Comparison of ENCODE assay signal across 22 cellular contexts in genomic region chr3:163735394-163735793, GRCh38.
DNase-seq lines count a peak whose midpoint lies in the region; ATAC-seq and TF ChIP-seq lines count a peak whose summit lies in the region.
"Had no signal": no experiment of that assay in that cellular context is flagged by ENCODE, and none has a peak within 500 bp of the region (broad histone marks: within the 10 kb centered on the region; RNA-seq: fewer than 3 reads in every experiment).

No MANE protein-coding gene starts in this region.

- H3K36me3 ChIP-seq in HCT116 (ENCODE audit: control insufficient read depth in 1 of 2, insufficient read depth in 2 of 2, low read length in 2 of 2) (no peaks in the 10 kb centered on the region), SK-N-MC (ENCODE audit: insufficient read depth, low read length) (no peaks in the 10 kb centered on the region; the same call in 1 of the 2 replicates)
- H3K36me3 ChIP-seq: BE2C, BLaER1 had no signal

- H3K79me2 ChIP-seq in HCT116 (ENCODE audit: insufficient read depth, low read length), result no peaks in the 10 kb centered on the region

- no peaks in the 10 kb centered on the region for H3K27me3 ChIP-seq in HCT116 (ENCODE audit: insufficient read depth, low read length)
- H3K27me3 ChIP-seq: BE2C, BLaER1 had no signal

- H3K4me3 ChIP-seq in HCT116 (replicated peaks in 1 of 2; ENCODE audit: low read depth in 1 of 2, low read length in 2 of 2) (no peak overlapping the region), SK-N-MC (no peak overlapping the region)
- H3K4me3 ChIP-seq: BLaER1 had no signal

- DNase-seq in HCT116 (ENCODE audit: low read depth, low spot score) (no peak), SK-N-MC (ENCODE audit: low read depth, low spot score) (no peak), amniotic epithelial cell (ENCODE audit: low read depth) (peak; percentile 0), GM03348 (ENCODE audit: low spot score) (no peak), ureter (ENCODE audit: low spot score) (no peak), NCI-H82 (lab: John Stamatoyannopoulos, UW) (no peak)
- DNase-seq: 8988T; ACHN; BE2C; C1 segment of cervical spinal cord; CD4-positive, alpha-beta memory T cell; CD4-positive, CD25-positive, alpha-beta regulatory T cell; CD8-positive, alpha-beta memory T cell; COR-L47; DMS 273 treated with DMSO at 0.1 percent for 48 hours; DMS153; DMS53; DMS79; DND-41; EL; GDM1 had no signal

- CTCF ChIA-PET in HCT116 (lab: Charles Lee), result no interaction called here

- H3K9ac ChIP-seq in HCT116 (ENCODE audit: low read length) (no peak overlapping the region), SK-N-MC (ENCODE audit: insufficient read length) (no peak overlapping the region)
- H3K9ac ChIP-seq: BLaER1 had no signal

- peak overlapping the region; percentile 70 for H2AFZ ChIP-seq in HCT116 (ENCODE audit: low read depth, low read length, poor library complexity, severe bottlenecking)

- H3K4me2 ChIP-seq in HCT116 (ENCODE audit: low read length), result no peak overlapping the region
- H3K4me2 ChIP-seq: BLaER1 had no signal

- H4K20me1 ChIP-seq in HCT116 (ENCODE audit: insufficient read depth), result no peaks in the 10 kb centered on the region
- H4K20me1 ChIP-seq: BLaER1 had no signal

- RAD21 ChIA-PET in HCT116 (lab: Charles Lee; ENCODE audit: low non-redundant PET in 1 of 2, low total read pairs in 2 of 2, uncharacterized antibody in 2 of 2, unreplicated experiment in 2 of 2), result no interaction called here

- H3K27ac ChIP-seq in HCT116 (ENCODE audit: low read depth, low read length), result no peak overlapping the region
- H3K27ac ChIP-seq in SK-N-MC, result peak overlapping the region; percentile 67
- H3K27ac ChIP-seq: BLaER1 had no signal

- POLR2A ChIA-PET in HCT116 (lab: Charles Lee), result no interaction called here

- no peak for ATAC-seq in HCT116

- no peaks in the 10 kb centered on the region for H3K9me2 ChIP-seq in HCT116 (ENCODE audit: insufficient read depth)

- no peak for TF ChIP-seq POLR2A in HCT116 (IDR thresholded peaks at IDR 0.05; ENCODE audit: borderline replicate concordance, extremely low read depth, insufficient read depth, insufficient read length)

- TF ChIP-seq CTCF in HCT116 (IDR thresholded peaks at IDR 0.05 in 2 of 3, conservative IDR thresholded peaks at IDR 0.05 in 1 of 3; ENCODE audit: borderline replicate concordance in 1 of 3, insufficient read depth in 1 of 3, low read depth in 2 of 3, low read length in 2 of 3), result no peak

- TF ChIP-seq RAD21 in HCT116 (IDR thresholded peaks at IDR 0.05; ENCODE audit: low read depth), result no peak

- no peaks in the 10 kb centered on the region for H3K4me1 ChIP-seq in HCT116 (ENCODE audit: control insufficient read depth in 1 of 2, insufficient read depth in 2 of 2, low read length in 2 of 2)
- H3K4me1 ChIP-seq: BE2C, BLaER1 had no signal

- H3K9me3 ChIP-seq in HCT116 (ENCODE audit: control insufficient read depth in 1 of 2, insufficient read depth in 1 of 2, low read depth in 1 of 2, low read length in 2 of 2) (no peaks in the 10 kb centered on the region), SK-N-MC (ENCODE audit: low read depth, low read length) (peaks cover 10% of the 10 kb centered on the region)
- H3K9me3 ChIP-seq: BE2C had no signal

- no TSS peak for BruUV-seq in HCT116 (replicated peaks; lab: Mats Ljungman, UMichigan)

- intact Hi-C loops in HCT116 (cut with micrococcal nuclease), result no loop called here

TF ChIP-seq in HCT116, 20 proteins besides CTCF, POLR2A, EP300 and RAD21:
- TF ChIP-seq ZFX (IDR thresholded peaks at IDR 0.05) (no peak), REST (IDR thresholded peaks at IDR 0.05; ENCODE audit: low read depth) (no peak), SP1 (IDR thresholded peaks at IDR 0.05; ENCODE audit: low read depth) (no peak), ELF1 (IDR thresholded peaks at IDR 0.05; ENCODE audit: borderline replicate concordance, low read depth) (no peak), ZNF274 (IDR thresholded peaks at IDR 0.05; ENCODE audit: low read depth, low read length) (no peak), EZH2phosphoT487 (IDR thresholded peaks at IDR 0.05; ENCODE audit: borderline replicate concordance) (no peak), FOSL1 (IDR thresholded peaks at IDR 0.05; ENCODE audit: low read depth) (no peak), JUND (IDR thresholded peaks at IDR 0.05) (no peak), CBX3 (IDR thresholded peaks at IDR 0.05; ENCODE audit: low read depth) (no peak), SRF (IDR thresholded peaks at IDR 0.05; ENCODE audit: low read depth) (no peak), EGR1 (IDR thresholded peaks at IDR 0.05; ENCODE audit: low read depth) (no peak), TCF7L2 (IDR thresholded peaks at IDR 0.05; ENCODE audit: borderline replicate concordance, extremely low read depth, insufficient read depth, insufficient read length) (no peak), EZH2 (IDR thresholded peaks at IDR 0.05) (no peak), POLR2AphosphoS5 (IDR thresholded peaks at IDR 0.05; ENCODE audit: low read depth, low read length) (no peak), YY1 (IDR thresholded peaks at IDR 0.05; ENCODE audit: extremely low read depth, insufficient replicate concordance, low read depth, low read length) (no peak), SIN3A (IDR thresholded peaks at IDR 0.05; ENCODE audit: low read depth) (no peak)
- TF ChIP-seq, protein P1, sequence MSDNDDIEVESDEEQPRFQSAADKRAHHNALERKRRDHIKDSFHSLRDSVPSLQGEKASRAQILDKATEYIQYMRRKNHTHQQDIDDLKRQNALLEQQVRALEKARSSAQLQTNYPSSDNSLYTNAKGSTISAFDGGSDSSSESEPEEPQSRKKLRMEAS (IDR thresholded peaks at IDR 0.05), result no peak
